8 cellular contexts compared by ENCODE assay signal in genomic region chr1:32205401-32206370, GRCh38. TPM values are rescaled to one million over a fixed set of nuclear protein-coding genes. Genes with fewer than 3 reads are reported as not detected.
A peak's percentile ranks its signal among the peaks of the same experiment; 100 is the strongest.
DNase-seq lines count a peak whose midpoint lies in the region; ATAC-seq and TF ChIP-seq lines count a peak whose summit lies in the region.

TSS of gene IQCC (plus strand) at chr1:32205671. CDS start at chr1:32205682, 11 bp downstream.

- no peaks in the 10 kb centered on the region for H3K36me3 ChIP-seq in left lung

- H3K27me3 ChIP-seq in left lung: no peaks in the 10 kb centered on the region

- in situ Hi-C loops in GM13976 (cut with MboI; ENCODE audit: low sequenced_read_pairs, unreplicated experiment): no loop called here

- DNase-seq in GM13976 (ENCODE audit: low spot score) (peak; percentile 96), NCI-H526 treated with DMSO at 0.1 percent for 48 hours (lab: John Stamatoyannopoulos, UW) (peak; percentile 74), dedifferentiated amniotic fluid mesenchymal stem cell (ENCODE audit: extremely low spot score) (peak; percentile 71), left lung (peak; percentile 89 to 96)
- DNase-seq in activated CD4-positive, alpha-beta T cell treated with anti-CD3 and anti-CD28 coated beads, Interleukin-2, amount 50 U/mL, for 24 hours (ENCODE audit: low read depth in 1 of 2, low spot score in 1 of 2): peak; percentile 61 to 76
- peak; percentile 85 to 90 for DNase-seq in stimulated activated CD4-positive, alpha-beta T cell treated with anti-CD3 and anti-CD28 coated beads, Interleukin-2, amount 100 ng/mL, for 24 hours

- TF ChIP-seq CTCF in GM13976 (IDR thresholded peaks at IDR 0.05; ENCODE audit: borderline replicate concordance, control extremely low read depth, extremely low read depth, insufficient read depth, missing control alignments) (no peak), left lung (IDR thresholded peaks at IDR 0.05) (no peak)

- peak within 1 kb of the TSS in 1 of 2 donors; percentile 61 for H3K27ac ChIP-seq in left lung

- H3K4me3 ChIP-seq in left lung: peak within 1 kb of the TSS; percentile 55 to 69

- H3K4me1 ChIP-seq in left lung: peaks cover 15 to 27% of the 10 kb centered on the region in 2 donors

- ATAC-seq in HG03354 (IDR thresholded peaks at IDR 0.05; ENCODE audit: poor library complexity, severe bottlenecking, unreplicated experiment): peak; percentile 60
- peak; percentile 88 for ATAC-seq in left lung
- ATAC-seq in GM18858 (IDR thresholded peaks at IDR 0.05; ENCODE audit: unreplicated experiment): no peak

- no peaks in the 10 kb centered on the region for H3K9me3 ChIP-seq in left lung

- intact Hi-C loops in left lung (cut with DNase I): no loop called here

RNA-seq across cellular contexts. Expression of gene IQCC, which starts in this region (rescaled TPM):
- total RNA-seq in left lung: 1 to 10 TPM; 1.9 to 2.3 TPM
